8 cellular contexts compared by ENCODE assay signal in the genomic region with DNA sequence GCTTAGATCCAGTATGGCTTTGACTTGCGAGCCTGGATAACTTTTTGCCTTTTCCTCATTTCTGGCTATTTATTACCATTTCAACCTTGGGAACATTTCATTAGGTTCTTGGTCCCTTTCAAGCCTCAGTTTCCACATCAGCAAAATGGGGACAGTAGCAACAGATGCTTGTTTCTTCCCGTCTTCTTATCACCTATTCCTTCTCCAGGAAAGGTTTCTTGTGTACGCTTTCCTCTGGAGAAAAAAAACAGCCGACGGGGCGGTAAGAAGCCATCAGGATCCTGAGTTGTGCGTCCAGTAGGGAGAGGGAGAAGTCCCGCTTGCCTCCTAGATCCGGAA. TPM values are rescaled to one million over a fixed set of nuclear protein-coding genes. Genes with fewer than 3 reads are reported as not detected.
DNase-seq lines count a peak whose midpoint lies in the region; ATAC-seq, FAIRE-seq and TF ChIP-seq lines count a peak whose summit lies in the region.

No MANE protein-coding gene starts in this region.

- H3K36me3 ChIP-seq in DND-41 (ENCODE audit: insufficient read depth, low read length) (no peaks in the 10 kb centered on the region), Peyer's patch (no peaks in the 10 kb centered on the region), pancreas (no peaks in the 10 kb centered on the region)

- H3K4me1 ChIP-seq in DND-41 (ENCODE audit: insufficient read depth, low read length), result peaks cover 40% of the 10 kb centered on the region
- H3K4me1 ChIP-seq in Peyer's patch, result peaks cover 0 to 21% (median 0%) of the 10 kb centered on the region in 4 donors
- peaks cover 0 to 15% (median 0%) of the 10 kb centered on the region in 3 donors for H3K4me1 ChIP-seq in pancreas

- peak overlapping the region; percentile 68 for H3K9ac ChIP-seq in DND-41 (ENCODE audit: low read depth, low read length)

- DNase-seq in DND-41, result no peak
- DNase-seq in Peyer's patch, result no peak
- DNase-seq in epithelial cell of proximal tubule (ENCODE audit: low read depth), result no peak
- DNase-seq in pancreas, result no peak
- DNase-seq in stimulated activated CD4-positive, alpha-beta T cell treated with anti-CD3 and anti-CD28 coated beads, Interleukin-4, amount 100 ng/mL, for 24 hours, result no peak
- no peak for DNase-seq in NOMO-1 treated with DMSO at 0.1 percent for 48 hours (lab: John Stamatoyannopoulos, UW; ENCODE audit: unreplicated experiment)
- no peak for DNase-seq in NCI-H526 (lab: John Stamatoyannopoulos, UW)

- peak overlapping the region; percentile 29 to 75; a peak in 3 of 4 replicates for H3K4me3 ChIP-seq in DND-41 (ENCODE audit: low read depth in 1 of 2, low read length in 2 of 2)
- H3K4me3 ChIP-seq in Peyer's patch, result peak overlapping the region; percentile 71 to 96 (median 82)
- peak overlapping the region; percentile 70 for H3K4me3 ChIP-seq in epithelial cell of proximal tubule (ENCODE audit: low read depth, low read length)
- peak overlapping the region; percentile 16 to 86 (median 66) for H3K4me3 ChIP-seq in pancreas

- H3K27me3 ChIP-seq in DND-41 (ENCODE audit: insufficient read depth, low read length, poor library complexity) (peaks cover 17% of the 10 kb centered on the region), Peyer's patch (no peaks in the 10 kb centered on the region), pancreas (no peaks in the 10 kb centered on the region)

- no peak for TF ChIP-seq CTCF in DND-41 (IDR thresholded peaks at IDR 0.05; ENCODE audit: borderline replicate concordance, extremely low read depth, low read length, poor library complexity, severe bottlenecking)
- no peak for TF ChIP-seq CTCF in Peyer's patch (IDR thresholded peaks at IDR 0.05)
- no peak for TF ChIP-seq CTCF in epithelial cell of proximal tubule (conservative IDR thresholded peaks at IDR 0.05; ENCODE audit: low read depth, low read length)
- no peak for TF ChIP-seq CTCF in pancreas (IDR thresholded peaks at IDR 0.05)

- H3K9me3 ChIP-seq in DND-41 (ENCODE audit: insufficient read depth, low read length, severe bottlenecking) (no peaks in the 10 kb centered on the region), Peyer's patch (no peaks in the 10 kb centered on the region), pancreas (no peaks in the 10 kb centered on the region)

- no peak for FAIRE-seq in pancreas (lab: Jason Lieb, UNC)

- peaks cover 3% of the 10 kb centered on the region for H4K20me1 ChIP-seq in DND-41 (ENCODE audit: insufficient read depth, low read length)

- ATAC-seq in DND-41 (ENCODE audit: insufficient read depth, low read depth) (no peak), pancreas (no peak), HG03469 (IDR thresholded peaks at IDR 0.05; ENCODE audit: unreplicated experiment) (no peak)

- WGBS in pancreas, 2 donors, result 15 to 17% methylated on average over 9 of the region's 9 CpGs

- peaks cover 32% of the 10 kb centered on the region for H3K79me2 ChIP-seq in DND-41 (ENCODE audit: insufficient read depth, low read length)

- peak overlapping the region; percentile 99 for H2AFZ ChIP-seq in DND-41 (ENCODE audit: low read depth, low read length)

- H3K4me2 ChIP-seq in DND-41 (ENCODE audit: insufficient read depth, low read length), result peak overlapping the region; percentile 89

- intact Hi-C loops in pancreas (cut with DNase I), result loop anchor here in 1 of 3 donors (10.0 kb wide), 1 partner anchor 171 kb away; no protein-coding TSS in a partner anchor

- H3K27ac ChIP-seq in DND-41 (ENCODE audit: low read length), result peak overlapping the region; percentile 79
- peak overlapping the region; percentile 77 to 94 (median 84) for H3K27ac ChIP-seq in Peyer's patch
- H3K27ac ChIP-seq in pancreas, result peak overlapping the region; percentile 38 to 95 (median 89)

- no peak for TF ChIP-seq POLR2A in Peyer's patch (IDR thresholded peaks at IDR 0.05)

RNA-seq across cellular contexts. Expression of a gene that starts 0.5 kb away (rescaled TPM):
- total RNA-seq in Peyer's patch, result 10 to 100 TPM in 3 of 4 donors, 1 to 10 TPM in 1; 9.9 to 53.8 (median 40.8) TPM
- 21.2 and 31.8 TPM in 2 replicates for total RNA-seq in epithelial cell of proximal tubule
- 10 to 100 TPM; 18.6 to 32.3 (median 20.5) TPM for total RNA-seq in pancreas
- polyA plus RNA-seq in pancreas, result 1 to 10 TPM; 4.6 to 7.0 TPM
